21 cellular contexts compared by ENCODE assay signal in genomic region chr4:15423285-15423711, GRCh38. TPM values are rescaled to one million over a fixed set of nuclear protein-coding genes. Genes with fewer than 3 reads are reported as not detected.
DNase-seq lines count a peak whose midpoint lies in the region; ATAC-seq and TF ChIP-seq lines count a peak whose summit lies in the region.
"Had no signal": no experiment of that assay in that cellular context is flagged by ENCODE, and none has a peak within 500 bp of the region (broad histone marks: within the 10 kb centered on the region; RNA-seq: fewer than 3 reads in every experiment).

No MANE protein-coding gene starts in this region.

- WGBS in heart right ventricle, 2 donors = 68 to 82% methylated on average over 5 of the region's 5 CpGs

- H3K9me3 ChIP-seq in HAP-1 = no peaks in the 10 kb centered on the region
- no peaks in the 10 kb centered on the region for H3K9me3 ChIP-seq in heart right ventricle

- ATAC-seq in HG02870 (IDR thresholded peaks at IDR 0.05; ENCODE audit: unreplicated experiment) (peak; percentile 58), heart right ventricle (no peak)
- ATAC-seq in activated T-cell treated with anti-CD3 and anti-CD28 coated beads, Interleukin-2, amount 50 U/mL, for 72 hours (replicated peaks in 1 of 2) = peak; percentile 61 to 72
- peak; percentile 60 for ATAC-seq in stimulated activated effector memory CD8-positive, alpha-beta T cell treated with anti-CD3 and anti-CD28 coated beads, Interleukin-12 subunit alpha, Interleukin-12 subunit beta, amount 100 ng/mL, for 72 hours

- no peak overlapping the region for H3K4me3 Mint-ChIP-seq in activated naive CD4-positive, alpha-beta T cell treated with anti-CD3 and anti-CD28 coated beads for 36 hours
- H3K4me3 Mint-ChIP-seq in activated naive CD4-positive, alpha-beta T cell treated with anti-CD3 and anti-CD28 coated beads, Interleukin-2, amount 10 ng/mL, durations not matched to agents 7 days and 5 days = no peak overlapping the region
- peak overlapping the region in 1 of 2 donors; percentile 23 for H3K4me3 Mint-ChIP-seq in activated T-cell treated with anti-CD3 and anti-CD28 coated beads, Interleukin-2, amount 50 U/mL, for 72 hours
- H3K4me3 Mint-ChIP-seq in stimulated activated effector memory CD8-positive, alpha-beta T cell treated with anti-CD3 and anti-CD28 coated beads, Interleukin-12 subunit alpha, Interleukin-12 subunit beta, amount 100 ng/mL, for 72 hours = no peak overlapping the region
- H3K4me3 Mint-ChIP-seq: CD4-positive, alpha-beta T cell had no signal

- H3K36me3 ChIP-seq in HAP-1 (replicated peaks) = no peaks in the 10 kb centered on the region
- H3K36me3 ChIP-seq in heart right ventricle = no peaks in the 10 kb centered on the region

- no peaks in the 10 kb centered on the region for H3K36me3 Mint-ChIP-seq in activated naive CD4-positive, alpha-beta T cell treated with anti-CD3 and anti-CD28 coated beads for 36 hours (ENCODE audit: low read depth)
- H3K36me3 Mint-ChIP-seq in activated naive CD4-positive, alpha-beta T cell treated with anti-CD3 and anti-CD28 coated beads, Interleukin-2, amount 10 ng/mL, durations not matched to agents 7 days and 5 days = no peaks in the 10 kb centered on the region
- H3K36me3 Mint-ChIP-seq in activated T-cell treated with anti-CD3 and anti-CD28 coated beads, Interleukin-2, amount 50 U/mL, for 72 hours (ENCODE audit: insufficient read depth in 2 of 2) = no peaks in the 10 kb centered on the region
- no peaks in the 10 kb centered on the region for H3K36me3 Mint-ChIP-seq in stimulated activated effector memory CD8-positive, alpha-beta T cell treated with anti-CD3 and anti-CD28 coated beads, Interleukin-12 subunit alpha, Interleukin-12 subunit beta, amount 100 ng/mL, for 72 hours

- H3K4me3 ChIP-seq in HAP-1 (no peak overlapping the region), heart right ventricle (no peak overlapping the region)

- TF ChIP-seq CTCF in heart right ventricle (IDR thresholded peaks at IDR 0.05) = no peak

- peak; percentile 59 for DNase-seq in activated naive CD4-positive, alpha-beta T cell treated with anti-CD3 and anti-CD28 coated beads for 36 hours
- DNase-seq in activated naive CD4-positive, alpha-beta T cell treated with anti-CD3 and anti-CD28 coated beads, Interleukin-2, amount 10 ng/mL, durations not matched to agents 7 days and 5 days = no peak
- DNase-seq in activated T-cell treated with anti-CD3 and anti-CD28 coated beads, Interleukin-2, amount 50 U/mL, for 72 hours = peak; percentile 47 to 48
- no peak for DNase-seq in stimulated activated effector memory CD8-positive, alpha-beta T cell treated with anti-CD3 and anti-CD28 coated beads, Interleukin-12 subunit alpha, Interleukin-12 subunit beta, amount 100 ng/mL, for 72 hours (ENCODE audit: low spot score in 2 of 2)
- DNase-seq in HPDE6-E6E7 (ENCODE audit: extremely low spot score) (no peak), HAP-1 (ENCODE audit: low spot score in 2 of 2) (no peak), heart right ventricle (no peak)
- DNase-seq: ACHN; Calu3; CD4-positive, alpha-beta T cell; DMS79; GOT3; KG1; NCI-H1048; NCI-H146; NCI-H2081 treated with DMSO at 0.1 percent for 48 hours; NCI-H524; OCI-M1 had no signal

- peak overlapping the region; percentile 20 for H3K27ac Mint-ChIP-seq in activated naive CD4-positive, alpha-beta T cell treated with anti-CD3 and anti-CD28 coated beads for 36 hours
- H3K27ac Mint-ChIP-seq in activated naive CD4-positive, alpha-beta T cell treated with anti-CD3 and anti-CD28 coated beads, Interleukin-2, amount 10 ng/mL, durations not matched to agents 7 days and 5 days = no peak overlapping the region
- H3K27ac Mint-ChIP-seq in activated T-cell treated with anti-CD3 and anti-CD28 coated beads, Interleukin-2, amount 50 U/mL, for 72 hours = peak overlapping the region; percentile 41
- no peak overlapping the region for H3K27ac Mint-ChIP-seq in stimulated activated effector memory CD8-positive, alpha-beta T cell treated with anti-CD3 and anti-CD28 coated beads, Interleukin-12 subunit alpha, Interleukin-12 subunit beta, amount 100 ng/mL, for 72 hours
- H3K27ac Mint-ChIP-seq: CD4-positive, alpha-beta T cell had no signal

- H3K27me3 ChIP-seq in HAP-1 (ENCODE audit: low read depth) (no peaks in the 10 kb centered on the region; the same call in 1 of the 2 replicates), heart right ventricle (no peaks in the 10 kb centered on the region)

- no peaks in the 10 kb centered on the region for H3K4me1 ChIP-seq in HAP-1
- peaks cover 0 to 6% (median 2%) of the 10 kb centered on the region in 9 donors for H3K4me1 ChIP-seq in heart right ventricle

- H3K4me1 Mint-ChIP-seq in activated naive CD4-positive, alpha-beta T cell treated with anti-CD3 and anti-CD28 coated beads for 36 hours (ENCODE audit: low read depth) = peaks cover 33% of the 10 kb centered on the region
- peaks cover 17% of the 10 kb centered on the region for H3K4me1 Mint-ChIP-seq in activated naive CD4-positive, alpha-beta T cell treated with anti-CD3 and anti-CD28 coated beads, Interleukin-2, amount 10 ng/mL, durations not matched to agents 7 days and 5 days
- H3K4me1 Mint-ChIP-seq in activated T-cell treated with anti-CD3 and anti-CD28 coated beads, Interleukin-2, amount 50 U/mL, for 72 hours (ENCODE audit: low read depth) = peaks cover 36% of the 10 kb centered on the region
- H3K4me1 Mint-ChIP-seq in stimulated activated effector memory CD8-positive, alpha-beta T cell treated with anti-CD3 and anti-CD28 coated beads, Interleukin-12 subunit alpha, Interleukin-12 subunit beta, amount 100 ng/mL, for 72 hours = peaks cover 23% of the 10 kb centered on the region

- no peak overlapping the region for H3K27ac ChIP-seq in heart right ventricle

- intact Hi-C loops in activated naive CD4-positive, alpha-beta T cell treated with anti-CD3 and anti-CD28 coated beads for 36 hours (cut with micrococcal nuclease) = loop anchor here (1.0 to 2.0 kb wide), 4 partner anchors 9 to 640 kb away; no protein-coding TSS in a partner anchor
- intact Hi-C loops in heart right ventricle (cut with DNase I) = no loop called here

- H3K27me3 Mint-ChIP-seq in activated naive CD4-positive, alpha-beta T cell treated with anti-CD3 and anti-CD28 coated beads for 36 hours (ENCODE audit: low read depth) = no peaks in the 10 kb centered on the region
- H3K27me3 Mint-ChIP-seq in activated naive CD4-positive, alpha-beta T cell treated with anti-CD3 and anti-CD28 coated beads, Interleukin-2, amount 10 ng/mL, durations not matched to agents 7 days and 5 days = no peaks in the 10 kb centered on the region
- no peaks in the 10 kb centered on the region for H3K27me3 Mint-ChIP-seq in activated T-cell treated with anti-CD3 and anti-CD28 coated beads, Interleukin-2, amount 50 U/mL, for 72 hours (ENCODE audit: low read depth)
- H3K27me3 Mint-ChIP-seq: CD4-positive, alpha-beta T cell had no signal

- H3K9me3 Mint-ChIP-seq in activated naive CD4-positive, alpha-beta T cell treated with anti-CD3 and anti-CD28 coated beads for 36 hours = no peaks in the 10 kb centered on the region
- no peaks in the 10 kb centered on the region for H3K9me3 Mint-ChIP-seq in activated naive CD4-positive, alpha-beta T cell treated with anti-CD3 and anti-CD28 coated beads, Interleukin-2, amount 10 ng/mL, durations not matched to agents 7 days and 5 days
- no peaks in the 10 kb centered on the region for H3K9me3 Mint-ChIP-seq in activated T-cell treated with anti-CD3 and anti-CD28 coated beads, Interleukin-2, amount 50 U/mL, for 72 hours
- H3K9me3 Mint-ChIP-seq in stimulated activated effector memory CD8-positive, alpha-beta T cell treated with anti-CD3 and anti-CD28 coated beads, Interleukin-12 subunit alpha, Interleukin-12 subunit beta, amount 100 ng/mL, for 72 hours = no peaks in the 10 kb centered on the region
- H3K9me3 Mint-ChIP-seq: CD4-positive, alpha-beta T cell had no signal

- CTCF ChIA-PET in activated naive CD4-positive, alpha-beta T cell treated with anti-CD3 and anti-CD28 coated beads for 36 hours (lab: Charles Lee) = no interaction called here
- CTCF ChIA-PET in activated naive CD4-positive, alpha-beta T cell treated with anti-CD3 and anti-CD28 coated beads, Interleukin-2, amount 10 ng/mL, durations not matched to agents 7 days and 5 days (lab: Charles Lee) = no interaction called here

- in situ Hi-C loops in HAP-1 (cut with MboI; ENCODE audit: low sequenced_read_pairs) = no loop called here

RNA-seq across cellular contexts. Expression of gene C1QTNF7, which starts 4.5 kb away (rescaled TPM):
- total RNA-seq in activated naive CD4-positive, alpha-beta T cell treated with anti-CD3 and anti-CD28 coated beads for 36 hours = not detected
- not detected for total RNA-seq in activated T-cell treated with anti-CD3 and anti-CD28 coated beads, Interleukin-2, amount 50 U/mL, for 72 hours
- total RNA-seq in heart right ventricle = 1 to 10 TPM in 8 of 10 donors, under 1 TPM in 2; 0.30 to 2.7 (median 1.5) TPM
- 1 to 10 TPM in 1 of 2 donors, under 1 TPM in 1; 0.38 to 2.3 TPM for polyA plus RNA-seq in heart right ventricle
- total RNA-seq: Calu3; CD4-positive, alpha-beta T cell; G401; M059J had no signal

RNA-seq across cellular contexts. Expression of gene CC2D2A, which starts 46.4 kb away (rescaled TPM):
- total RNA-seq in activated naive CD4-positive, alpha-beta T cell treated with anti-CD3 and anti-CD28 coated beads for 36 hours = not detected
- total RNA-seq in activated T-cell treated with anti-CD3 and anti-CD28 coated beads, Interleukin-2, amount 50 U/mL, for 72 hours = not detected
- total RNA-seq in heart right ventricle = 10 to 100 TPM in 3 of 10 donors, 1 to 10 TPM in 7; 4.0 to 10.8 (median 8.3) TPM
- 1 to 10 TPM; 3.2 to 5.0 TPM for polyA plus RNA-seq in heart right ventricle
- total RNA-seq: CD4-positive, alpha-beta T cell had no signal

Comparison
In these comparisons a context has a peak if more than half of its experiments do, and no peak if none do; other contexts are left out.
1. DNase-seq: peak in activated naive CD4-positive, alpha-beta T cell treated with anti-CD3 and anti-CD28 coated beads for 36 hours (single experiment) and activated T-cell treated with anti-CD3 and anti-CD28 coated beads, Interleukin-2, amount 50 U/mL, for 72 hours (2 of 2); none in activated naive CD4-positive, alpha-beta T cell treated with anti-CD3 and anti-CD28 coated beads, Interleukin-2, amount 10 ng/mL, durations not matched to agents 7 days and 5 days (single experiment), stimulated activated effector memory CD8-positive, alpha-beta T cell treated with anti-CD3 and anti-CD28 coated beads, Interleukin-12 subunit alpha, Interleukin-12 subunit beta, amount 100 ng/mL, for 72 hours (0 of 2), HPDE6-E6E7 (single experiment), HAP-1 (0 of 2) and heart right ventricle (0 of 2).
2. H3K27ac Mint-ChIP-seq: peak in activated naive CD4-positive, alpha-beta T cell treated with anti-CD3 and anti-CD28 coated beads for 36 hours (single experiment) and activated T-cell treated with anti-CD3 and anti-CD28 coated beads, Interleukin-2, amount 50 U/mL, for 72 hours (single experiment); none in activated naive CD4-positive, alpha-beta T cell treated with anti-CD3 and anti-CD28 coated beads, Interleukin-2, amount 10 ng/mL, durations not matched to agents 7 days and 5 days (single experiment) and stimulated activated effector memory CD8-positive, alpha-beta T cell treated with anti-CD3 and anti-CD28 coated beads, Interleukin-12 subunit alpha, Interleukin-12 subunit beta, amount 100 ng/mL, for 72 hours (single experiment).
3. ATAC-seq: peak in HG02870 (single experiment), activated T-cell treated with anti-CD3 and anti-CD28 coated beads, Interleukin-2, amount 50 U/mL, for 72 hours (2 of 2) and stimulated activated effector memory CD8-positive, alpha-beta T cell treated with anti-CD3 and anti-CD28 coated beads, Interleukin-12 subunit alpha, Interleukin-12 subunit beta, amount 100 ng/mL, for 72 hours (single experiment); none in heart right ventricle (0 of 8).
4. RNA of gene CC2D2A, which starts 46.4 kb away (total RNA-seq): 4.0 to 10.8 TPM in heart right ventricle; not detected in activated naive CD4-positive, alpha-beta T cell treated with anti-CD3 and anti-CD28 coated beads for 36 hours and not detected in activated T-cell treated with anti-CD3 and anti-CD28 coated beads, Interleukin-2, amount 50 U/mL, for 72 hours; every median in the first group is over 4 times any median in the second.